ENCODE assay signal across 19 cellular contexts in the genomic region with DNA sequence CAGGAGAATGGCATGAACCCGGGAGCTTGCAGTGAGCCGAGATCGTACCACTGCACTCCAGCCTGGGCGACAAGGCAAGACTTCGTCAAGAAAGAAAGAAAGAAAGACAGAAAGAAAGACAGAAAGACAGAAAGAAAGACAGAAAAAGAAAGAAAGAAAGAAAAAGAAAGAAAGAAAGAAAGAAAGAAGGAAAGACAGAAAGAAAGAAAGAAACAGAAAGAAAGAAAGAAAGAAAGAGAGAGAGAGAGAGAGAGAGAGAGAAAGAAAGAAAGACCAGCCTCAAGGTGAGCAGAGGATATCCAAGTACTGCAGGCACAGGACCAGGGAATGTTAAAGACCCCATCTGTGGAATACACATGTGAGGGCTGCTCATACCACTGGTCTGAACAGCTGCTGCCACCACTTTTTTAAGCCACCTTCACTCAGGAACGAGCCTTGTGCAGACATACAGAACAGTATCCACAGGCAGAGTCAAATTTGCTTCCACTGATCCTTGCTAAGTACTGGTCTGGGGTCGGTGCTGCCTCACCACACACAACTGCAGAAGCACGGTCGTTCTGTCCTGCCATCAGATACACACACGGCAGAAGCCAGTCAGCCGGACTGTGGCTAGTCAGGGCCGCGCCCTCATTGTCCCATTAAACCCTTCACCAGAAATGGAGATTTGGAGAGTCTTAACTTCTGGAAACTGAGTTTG. TPM values are rescaled to one million over a fixed set of nuclear protein-coding genes. Genes with fewer than 3 reads are reported as not detected.
A peak's percentile ranks its signal among the peaks of the same experiment; 100 is the strongest.
DNase-seq lines count a peak whose midpoint lies in the region; ATAC-seq lines count a peak whose summit lies in the region.
"Had no signal": no experiment of that assay in that cellular context is flagged by ENCODE, and none has a peak within 500 bp of the region (broad histone marks: within the 10 kb centered on the region; RNA-seq: fewer than 3 reads in every experiment).

No MANE protein-coding gene starts in this region.

- H3K4me1 ChIP-seq in skeletal muscle tissue (ENCODE audit: control insufficient read depth in 3 of 3, insufficient read depth in 3 of 3, low read length in 3 of 3), result peaks cover 25 to 45% (median 28%) of the 10 kb centered on the region in 3 donors

- no peaks in the 10 kb centered on the region for H3K9me3 ChIP-seq in skeletal muscle tissue (ENCODE audit: control insufficient read depth in 3 of 3, low read length in 3 of 3)

- peaks cover 3 to 6% of the 10 kb centered on the region in 2 donors for H3K36me3 Mint-ChIP-seq in activated T-cell treated with anti-CD3 and anti-CD28 coated beads, Interleukin-2, amount 50 U/mL, for 72 hours (ENCODE audit: insufficient read depth in 2 of 2)
- H3K36me3 Mint-ChIP-seq in activated T-helper 17 cell treated with anti-CD3 and anti-CD28 coated beads, Interleukin-2, amount 50 U/mL, for 72 hours (ENCODE audit: low read depth), result peaks cover 68% of the 10 kb centered on the region
- H3K36me3 Mint-ChIP-seq in memory B cell, result peaks cover 16% of the 10 kb centered on the region

- ATAC-seq in activated T-cell treated with anti-CD3 and anti-CD28 coated beads, Interleukin-2, amount 50 U/mL, for 72 hours (replicated peaks in 1 of 2), result no peak
- ATAC-seq in activated T-helper 17 cell treated with anti-CD3 and anti-CD28 coated beads, Interleukin-2, amount 50 U/mL, for 72 hours (replicated peaks), result no peak
- ATAC-seq in memory B cell (ENCODE audit: low read depth), result no peak
- no peak for ATAC-seq in GM18502 (IDR thresholded peaks at IDR 0.05; ENCODE audit: poor library complexity, unreplicated experiment)
- no peak for ATAC-seq in GM19395 (IDR thresholded peaks at IDR 0.05; ENCODE audit: unreplicated experiment)

- no peaks in the 10 kb centered on the region for H3K27me3 ChIP-seq in skeletal muscle tissue (ENCODE audit: control insufficient read depth in 3 of 3, insufficient read depth in 3 of 3, low read length in 3 of 3)

- no peaks in the 10 kb centered on the region for H3K27me3 Mint-ChIP-seq in activated T-cell treated with anti-CD3 and anti-CD28 coated beads, Interleukin-2, amount 50 U/mL, for 72 hours (ENCODE audit: low read depth)
- H3K27me3 Mint-ChIP-seq in activated T-helper 17 cell treated with anti-CD3 and anti-CD28 coated beads, Interleukin-2, amount 50 U/mL, for 72 hours, result no peaks in the 10 kb centered on the region
- H3K27me3 Mint-ChIP-seq in memory B cell, result no peaks in the 10 kb centered on the region

- H3K4me3 ChIP-seq in skeletal muscle tissue (ENCODE audit: low read length in 3 of 3), result no peak overlapping the region

- H3K4me1 Mint-ChIP-seq in activated T-cell treated with anti-CD3 and anti-CD28 coated beads, Interleukin-2, amount 50 U/mL, for 72 hours (ENCODE audit: low read depth), result peaks cover 26% of the 10 kb centered on the region
- peaks cover 6% of the 10 kb centered on the region for H3K4me1 Mint-ChIP-seq in activated T-helper 17 cell treated with anti-CD3 and anti-CD28 coated beads, Interleukin-2, amount 50 U/mL, for 72 hours
- peaks cover 19% of the 10 kb centered on the region for H3K4me1 Mint-ChIP-seq in memory B cell

- no peak overlapping the region for H3K4me3 Mint-ChIP-seq in activated T-cell treated with anti-CD3 and anti-CD28 coated beads, Interleukin-2, amount 50 U/mL, for 72 hours
- H3K4me3 Mint-ChIP-seq in activated T-helper 17 cell treated with anti-CD3 and anti-CD28 coated beads, Interleukin-2, amount 50 U/mL, for 72 hours, result no peak overlapping the region
- H3K4me3 Mint-ChIP-seq in memory B cell, result no peak overlapping the region
- H3K4me3 Mint-ChIP-seq: CD14-positive monocyte had no signal

- H3K9me3 Mint-ChIP-seq in activated T-cell treated with anti-CD3 and anti-CD28 coated beads, Interleukin-2, amount 50 U/mL, for 72 hours, result no peaks in the 10 kb centered on the region
- no peaks in the 10 kb centered on the region for H3K9me3 Mint-ChIP-seq in activated T-helper 17 cell treated with anti-CD3 and anti-CD28 coated beads, Interleukin-2, amount 50 U/mL, for 72 hours
- H3K9me3 Mint-ChIP-seq in memory B cell, result no peaks in the 10 kb centered on the region
- H3K9me3 Mint-ChIP-seq: CD14-positive monocyte had no signal

- no peak for DNase-seq in activated T-cell treated with anti-CD3 and anti-CD28 coated beads, Interleukin-2, amount 50 U/mL, for 72 hours
- no peak for DNase-seq in activated T-cell treated with anti-CD3 and anti-CD28 coated beads for 4 hours
- DNase-seq in memory B cell (ENCODE audit: low spot score in 2 of 2), result no peak
- no peak for DNase-seq in HuH-7.5 (ENCODE audit: low spot score)
- DNase-seq: ACHN, AML-193, COR-L47, IMR-90, Kasumi-1, MM.1S, NCI-H1092 treated with DMSO at 0.1 percent for 48 hours, NCI-H1694, NCI-H2227 treated with DMSO at 0.1 percent for 48 hours, NCI-H524 had no signal

- peak overlapping the region in 2 of 3 donors; percentile 20 to 55 for H3K9ac ChIP-seq in skeletal muscle tissue (ENCODE audit: low read depth in 1 of 3, low read length in 3 of 3)

- peaks cover 0 to 8% (median 0%) of the 10 kb centered on the region in 3 donors for H3K36me3 ChIP-seq in skeletal muscle tissue (ENCODE audit: control insufficient read depth in 3 of 3, insufficient read depth in 3 of 3, low read length in 3 of 3)

- H3K27ac Mint-ChIP-seq in activated T-cell treated with anti-CD3 and anti-CD28 coated beads, Interleukin-2, amount 50 U/mL, for 72 hours, result peak overlapping the region; percentile 89
- peak overlapping the region; percentile 53 for H3K27ac Mint-ChIP-seq in activated T-helper 17 cell treated with anti-CD3 and anti-CD28 coated beads, Interleukin-2, amount 50 U/mL, for 72 hours
- peak overlapping the region; percentile 46 for H3K27ac Mint-ChIP-seq in memory B cell

- H3K27ac ChIP-seq in skeletal muscle tissue (ENCODE audit: low read depth, low read length), result peak overlapping the region; percentile 44

RNA-seq across cellular contexts. Expression of a gene that starts 7.7 kb away (rescaled TPM):
- 10 to 100 TPM; 35.1 to 44.1 TPM for total RNA-seq in activated T-cell treated with anti-CD3 and anti-CD28 coated beads, Interleukin-2, amount 50 U/mL, for 72 hours
- total RNA-seq in activated T-helper 17 cell treated with anti-CD3 and anti-CD28 coated beads, Interleukin-2, amount 50 U/mL, for 72 hours, result 10 to 100 TPM; 30.4 to 77.7 TPM
- total RNA-seq in skeletal muscle tissue, result 19.8 TPM

RNA-seq across cellular contexts. Expression of a gene that starts 24.5 kb away (rescaled TPM):
- total RNA-seq in activated T-cell treated with anti-CD3 and anti-CD28 coated beads, Interleukin-2, amount 50 U/mL, for 72 hours, result under 1 TPM in 1 of 2 donors, not detected in 1; 0.28 TPM
- total RNA-seq in activated T-helper 17 cell treated with anti-CD3 and anti-CD28 coated beads, Interleukin-2, amount 50 U/mL, for 72 hours, result under 1 TPM in 1 of 2 donors, not detected in 1; 0.13 TPM
- not detected for total RNA-seq in skeletal muscle tissue
- total RNA-seq: IMR-90 had no signal

RNA-seq across cellular contexts. Expression of a gene that starts 25.9 kb away (rescaled TPM):
- 10 to 100 TPM; 33.3 to 41.4 TPM for total RNA-seq in activated T-cell treated with anti-CD3 and anti-CD28 coated beads, Interleukin-2, amount 50 U/mL, for 72 hours
- 10 to 100 TPM; 32.8 to 44.2 TPM for total RNA-seq in activated T-helper 17 cell treated with anti-CD3 and anti-CD28 coated beads, Interleukin-2, amount 50 U/mL, for 72 hours
- total RNA-seq in skeletal muscle tissue, result 8.9 TPM

RNA-seq across cellular contexts. Expression of a gene that starts 33.9 kb away (rescaled TPM):
- total RNA-seq in activated T-cell treated with anti-CD3 and anti-CD28 coated beads, Interleukin-2, amount 50 U/mL, for 72 hours, result under 1 TPM; 0.26 to 0.39 TPM
- total RNA-seq in activated T-helper 17 cell treated with anti-CD3 and anti-CD28 coated beads, Interleukin-2, amount 50 U/mL, for 72 hours, result under 1 TPM; 0.95 to 0.99 TPM
- not detected for total RNA-seq in skeletal muscle tissue
- total RNA-seq: IMR-90 had no signal

RNA-seq across cellular contexts. Expression of a gene that starts 34.5 kb away (rescaled TPM):
- total RNA-seq in activated T-cell treated with anti-CD3 and anti-CD28 coated beads, Interleukin-2, amount 50 U/mL, for 72 hours, result 10 to 100 TPM; 33.2 to 62.0 TPM
- 10 to 100 TPM; 12.0 to 19.1 TPM for total RNA-seq in activated T-helper 17 cell treated with anti-CD3 and anti-CD28 coated beads, Interleukin-2, amount 50 U/mL, for 72 hours
- 3.7 TPM for total RNA-seq in skeletal muscle tissue
